Comparison of ENCODE assay signal across 20 cellular contexts in the genomic region with DNA sequence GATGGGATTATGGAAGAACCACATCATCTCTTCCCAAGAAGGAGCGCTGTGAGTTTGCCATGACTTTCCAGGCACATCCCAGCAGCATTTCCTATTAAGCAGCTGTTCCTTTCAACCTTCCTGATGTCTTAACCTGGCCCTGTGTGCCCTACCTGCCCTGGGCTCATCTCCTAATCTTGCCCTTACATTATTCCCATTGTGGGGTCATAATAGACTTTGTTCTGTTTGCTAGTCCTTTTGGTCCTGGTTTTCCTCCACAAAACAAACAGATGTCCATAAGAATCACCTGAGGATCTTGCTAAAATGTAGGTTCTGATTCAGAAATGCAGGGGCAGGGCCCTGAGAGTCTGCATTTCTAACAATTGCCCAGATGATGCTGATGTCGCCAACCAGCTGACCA.
"Had no signal": no experiment of that assay in that cellular context is flagged by ENCODE, and none has a peak within 500 bp of the region (broad histone marks: within the 10 kb centered on the region; RNA-seq: fewer than 3 reads in every experiment).

No MANE protein-coding gene starts in this region.

- H2AFZ ChIP-seq: neural progenitor cell had no signal

- H3K36me3 ChIP-seq: left ventricle myocardium inferior, lower lobe of right lung, neural progenitor cell had no signal

- H3K9me3 ChIP-seq: left ventricle myocardium inferior, lower lobe of right lung, psoas muscle had no signal

- H3K27ac Mint-ChIP-seq: dendritic cell treated with granulocyte-macrophage colony-stimulating factor and Interleukin-4, amounts not matched to agents 40 ng/mL and 50 ng/mL, for 4 days; effector memory CD8-positive, alpha-beta T cell; naive thymus-derived CD4-positive, alpha-beta T cell; neural progenitor cell; type B pancreatic cell had no signal

- H3K27me3 Mint-ChIP-seq: dendritic cell treated with granulocyte-macrophage colony-stimulating factor and Interleukin-4, amounts not matched to agents 40 ng/mL and 50 ng/mL, for 4 days; effector memory CD8-positive, alpha-beta T cell; type B pancreatic cell had no signal

- H3K36me3 Mint-ChIP-seq: neural progenitor cell, type B pancreatic cell had no signal

- H3K4me2 ChIP-seq: neural progenitor cell had no signal

- H3K27me3 ChIP-seq: foreskin keratinocyte, neural progenitor cell had no signal

- FAIRE-seq: colon, kidney, urothelium cell line had no signal

- H3K4me1 ChIP-seq: neural progenitor cell had no signal

- H3K9me3 Mint-ChIP-seq: dendritic cell treated with granulocyte-macrophage colony-stimulating factor and Interleukin-4, amounts not matched to agents 40 ng/mL and 50 ng/mL, for 4 days; effector memory CD8-positive, alpha-beta T cell; naive thymus-derived CD4-positive, alpha-beta T cell; neural progenitor cell had no signal

- H3K4me3 Mint-ChIP-seq: dendritic cell treated with granulocyte-macrophage colony-stimulating factor and Interleukin-4, amounts not matched to agents 40 ng/mL and 50 ng/mL, for 4 days; effector memory CD8-positive, alpha-beta T cell; naive thymus-derived CD4-positive, alpha-beta T cell; neural progenitor cell; type B pancreatic cell had no signal

- H3K27ac ChIP-seq: foreskin keratinocyte, left ventricle myocardium inferior, lower lobe of right lung, neural progenitor cell, psoas muscle had no signal

- DNase-seq: cerebellar nuclear complex; effector memory CD8-positive, alpha-beta T cell; foreskin keratinocyte; kidney; left cardiac atrium; left ventricle myocardium inferior; lower lobe of right lung; mesendoderm; naive thymus-derived CD4-positive, alpha-beta T cell; psoas muscle; retina; stimulated activated CD4-positive, alpha-beta T cell treated with anti-CD3 and anti-CD28 coated beads, Interleukin-2, amount 100 ng/mL, for 24 hours; stimulated activated CD4-positive, alpha-beta T cell treated with anti-CD3 and anti-CD28 coated beads, Interleukin-4, amount 100 ng/mL, for 4 hours; stimulated activated naive CD4-positive, alpha-beta T cell had no signal

- H3K4me3 ChIP-seq: left ventricle myocardium inferior, lower lobe of right lung, neural progenitor cell, psoas muscle had no signal

- H3K9ac ChIP-seq: neural progenitor cell had no signal

- ATAC-seq: effector memory CD8-positive, alpha-beta T cell; foreskin keratinocyte; left cardiac atrium; lower lobe of right lung; naive thymus-derived CD4-positive, alpha-beta T cell; psoas muscle; sciatic nerve had no signal
